ENCODE assay signal across 16 cellular contexts in the genomic region with DNA sequence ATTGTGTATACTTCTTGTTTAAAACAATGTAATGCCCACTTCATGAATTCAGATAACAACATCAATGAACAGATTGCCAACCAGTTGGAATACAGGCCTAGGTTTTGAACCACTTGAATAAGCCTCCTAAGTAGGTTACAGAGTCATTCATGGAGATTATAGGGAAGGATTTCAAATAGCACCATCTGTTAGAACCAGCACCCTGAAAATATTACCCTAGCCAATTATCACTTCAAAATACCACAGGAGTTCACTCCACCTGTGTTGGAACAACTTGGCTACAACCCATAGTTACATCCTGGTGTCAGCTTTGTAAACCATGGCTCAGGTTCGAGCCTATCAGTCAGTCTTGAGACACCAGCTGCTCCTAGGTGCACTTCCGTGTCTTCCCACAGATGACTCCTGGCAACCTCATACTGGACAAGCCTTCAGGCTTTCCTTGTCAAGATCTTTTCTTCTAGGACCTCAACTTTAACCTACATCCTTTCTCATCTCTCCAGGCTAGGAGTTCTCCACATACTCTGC.
A peak's percentile ranks its signal among the peaks of the same experiment; 100 is the strongest.
DNase-seq lines count a peak whose midpoint lies in the region; ATAC-seq and TF ChIP-seq lines count a peak whose summit lies in the region.
"Had no signal": no experiment of that assay in that cellular context is flagged by ENCODE, and none has a peak within 500 bp of the region (broad histone marks: within the 10 kb centered on the region; RNA-seq: fewer than 3 reads in every experiment).

No MANE protein-coding gene starts in this region.

- H3K36me3 Mint-ChIP-seq in CD8-positive, alpha-beta memory T cell, result no peaks in the 10 kb centered on the region

- no peaks in the 10 kb centered on the region for H3F3A ChIP-seq in SK-N-SH (replicated peaks; ENCODE audit: insufficient read depth)

- DNase-seq in SK-N-SH (no peak), NCI-H69 (lab: John Stamatoyannopoulos, UW) (peak; percentile 9), cerebellar cortex (ENCODE audit: low spot score) (peak; percentile 97), A172 (ENCODE audit: low spot score) (no peak), SKM-1 treated with dmso at 0.1 percent for 144 hours (lab: John Stamatoyannopoulos, UW; ENCODE audit: unreplicated experiment) (no peak)
- DNase-seq in CD8-positive, alpha-beta memory T cell, result no peak
- DNase-seq: IMR-90, NCI-H1105, NCI-H146, NCI-H2081 treated with DMSO at 0.1 percent for 48 hours, NCI-H774, OCI-M1, T-helper 2 cell had no signal

- peaks cover 0 to 3% (median 0%) of the 10 kb centered on the region in 5 donors for H3K9me3 Mint-ChIP-seq in CD8-positive, alpha-beta memory T cell

- CTCF ChIA-PET in SK-N-SH (lab: Yijun Ruan, JAX), result no interaction called here
- CTCF ChIA-PET in CD8-positive, alpha-beta memory T cell (lab: Charles Lee), result no interaction called here

- no peak for TF ChIP-seq EP300 in SK-N-SH (IDR thresholded peaks at IDR 0.05; ENCODE audit: borderline replicate concordance in 1 of 2, low read depth in 1 of 2, low read length in 1 of 2)

- no peaks in the 10 kb centered on the region for H4K20me1 ChIP-seq in SK-N-SH (ENCODE audit: insufficient read depth)

- TF ChIP-seq CTCF in SK-N-SH (IDR thresholded peaks at IDR 0.05), result no peak

- no peak for TF ChIP-seq RAD21 in SK-N-SH (IDR thresholded peaks at IDR 0.05; ENCODE audit: low read length)

- no peak overlapping the region for H3K9ac ChIP-seq in SK-N-SH
- H3K9ac ChIP-seq: KMS-11 had no signal

- H2AFZ ChIP-seq in SK-N-SH (ENCODE audit: low read depth), result 0 out of 2 replicates have a peak overlapping the region, but pooled peaks have one; percentile 20

- no peak overlapping the region for H3K4me2 ChIP-seq in SK-N-SH
- H3K4me2 ChIP-seq: KMS-11 had no signal

- no peak overlapping the region for H3K4me3 Mint-ChIP-seq in CD8-positive, alpha-beta memory T cell

- no peaks in the 10 kb centered on the region for H3K27me3 ChIP-seq in SK-N-SH (ENCODE audit: insufficient read depth)
- H3K27me3 ChIP-seq in CD8-positive, alpha-beta memory T cell (ENCODE audit: insufficient read depth, low read length, poor library complexity, severe bottlenecking), result no peaks in the 10 kb centered on the region

- no peaks in the 10 kb centered on the region for H3K36me3 ChIP-seq in SK-N-SH (replicated peaks in 1 of 2; ENCODE audit: control insufficient read depth in 1 of 2, insufficient read depth in 2 of 2, low read length in 1 of 2)
- no peaks in the 10 kb centered on the region for H3K36me3 ChIP-seq in CD8-positive, alpha-beta memory T cell (ENCODE audit: insufficient read depth, low read length)

- no peaks in the 10 kb centered on the region for H3K4me1 Mint-ChIP-seq in CD8-positive, alpha-beta memory T cell

- H3K27me3 Mint-ChIP-seq in CD8-positive, alpha-beta memory T cell, result no peaks in the 10 kb centered on the region

- POLR2A ChIA-PET in SK-N-SH (lab: Yijun Ruan, JAX), result no interaction called here
- POLR2A ChIA-PET in CD8-positive, alpha-beta memory T cell (lab: Charles Lee), result no interaction called here

- no peak for ATAC-seq in SK-N-SH treated with all-trans-retinoic acid at 6 μM for 48 hours

- no peak overlapping the region for H3K4me3 ChIP-seq in SK-N-SH (ENCODE audit: low read depth in 2 of 2, low read length in 1 of 2)
- no peak overlapping the region for H3K4me3 ChIP-seq in CD8-positive, alpha-beta memory T cell (ENCODE audit: low read length)

- no peak overlapping the region for H3K27ac Mint-ChIP-seq in CD8-positive, alpha-beta memory T cell

- no peaks in the 10 kb centered on the region for H3K79me2 ChIP-seq in SK-N-SH (ENCODE audit: insufficient read depth)

- H3K4me1 ChIP-seq in SK-N-SH (ENCODE audit: control insufficient read depth in 1 of 2, insufficient read depth in 2 of 2, low read depth in 1 of 2, low read length in 1 of 2), result peaks cover 0 to 2% of the 10 kb centered on the region in 2 experiments; a peak in 2 of 4 replicates
- no peaks in the 10 kb centered on the region for H3K4me1 ChIP-seq in CD8-positive, alpha-beta memory T cell (ENCODE audit: insufficient read depth, low read length)

- 83% methylated on average over 2 of the region's 2 CpGs for WGBS in SK-N-SH (ENCODE audit: low lambda C conversion rate)

- no peaks in the 10 kb centered on the region for H3K9me2 ChIP-seq in SK-N-SH

- no peak overlapping the region for H3K27ac ChIP-seq in SK-N-SH (ENCODE audit: low read depth in 2 of 2, low read length in 1 of 2)
- H3K27ac ChIP-seq in CD8-positive, alpha-beta memory T cell (ENCODE audit: low read depth, low read length), result no peak overlapping the region
- H3K27ac ChIP-seq: C4-2B, KMS-11 had no signal

- H3K9me3 ChIP-seq in SK-N-SH, result no peaks in the 10 kb centered on the region
- no peaks in the 10 kb centered on the region for H3K9me3 ChIP-seq in CD8-positive, alpha-beta memory T cell (ENCODE audit: low read length)

TF ChIP-seq in SK-N-SH, 30 proteins besides CTCF, POLR2A, EP300 and RAD21 (continues in another document):
- TF ChIP-seq RXRA (IDR thresholded peaks at IDR 0.05; ENCODE audit: borderline replicate concordance, low read depth) (no peak), NRF1 (IDR thresholded peaks at IDR 0.05; ENCODE audit: low read depth, low read length) (no peak), SIN3A (IDR thresholded peaks at IDR 0.05; ENCODE audit: borderline replicate concordance, low read depth, low read length) (no peak), TAF1 (IDR thresholded peaks at IDR 0.05; ENCODE audit: borderline replicate concordance, low read depth, low read length) (no peak), CHD2 (IDR thresholded peaks at IDR 0.05; ENCODE audit: low read length, partially characterized antibody) (no peak), ELF1 (IDR thresholded peaks at IDR 0.05) (no peak), MEF2A (IDR thresholded peaks at IDR 0.05; ENCODE audit: borderline replicate concordance, low read depth) (no peak), POLR2AphosphoS5 (IDR thresholded peaks at IDR 0.05; ENCODE audit: low read depth, low read length) (no peak), TCF12 (IDR thresholded peaks at IDR 0.05) (no peak), USF1 (IDR thresholded peaks at IDR 0.05; ENCODE audit: borderline replicate concordance, low read depth) (no peak), NFIC (IDR thresholded peaks at IDR 0.05; ENCODE audit: borderline replicate concordance) (no peak), SMC3 (IDR thresholded peaks at IDR 0.05; ENCODE audit: low read depth, low read length) (no peak), USF2 (IDR thresholded peaks at IDR 0.05; ENCODE audit: borderline replicate concordance, low read depth, low read length) (no peak)

TF ChIP-seq in SK-N-SH treated with all-trans-retinoic acid at 6 μM for 48 hours, 23 proteins besides CTCF, POLR2A, EP300 and RAD21:
- TF ChIP-seq ZNF8 (CRISPR knock-in tag; IDR thresholded peaks at IDR 0.05), result no peak
- TF ChIP-seq, protein P1, sequence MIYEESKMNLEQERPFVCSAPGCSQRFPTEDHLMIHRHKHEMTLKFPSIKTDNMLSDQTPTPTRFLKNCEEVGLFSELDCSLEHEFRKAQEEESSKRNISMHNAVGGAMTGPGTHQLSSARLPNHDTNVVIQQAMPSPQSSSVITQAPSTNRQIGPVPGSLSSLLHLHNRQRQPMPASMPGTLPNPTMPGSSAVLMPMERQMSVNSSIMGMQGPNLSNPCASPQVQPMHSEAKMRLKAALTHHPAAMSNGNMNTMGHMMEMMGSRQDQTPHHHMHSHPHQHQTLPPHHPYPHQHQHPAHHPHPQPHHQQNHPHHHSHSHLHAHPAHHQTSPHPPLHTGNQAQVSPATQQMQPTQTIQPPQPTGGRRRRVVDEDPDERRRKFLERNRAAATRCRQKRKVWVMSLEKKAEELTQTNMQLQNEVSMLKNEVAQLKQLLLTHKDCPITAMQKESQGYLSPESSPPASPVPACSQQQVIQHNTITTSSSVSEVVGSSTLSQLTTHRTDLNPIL (CRISPR knock-in tag; IDR thresholded peaks at IDR 0.05; ENCODE audit: low read depth), result no peak
- no peak for TF ChIP-seq ESRRG (CRISPR knock-in tag; IDR thresholded peaks at IDR 0.05)
- TF ChIP-seq GLIS3 (CRISPR knock-in tag; IDR thresholded peaks at IDR 0.05), result no peak
- no peak for TF ChIP-seq TCF4 (CRISPR knock-in tag; IDR thresholded peaks at IDR 0.05; ENCODE audit: borderline replicate concordance)
- TF ChIP-seq, protein P2, sequence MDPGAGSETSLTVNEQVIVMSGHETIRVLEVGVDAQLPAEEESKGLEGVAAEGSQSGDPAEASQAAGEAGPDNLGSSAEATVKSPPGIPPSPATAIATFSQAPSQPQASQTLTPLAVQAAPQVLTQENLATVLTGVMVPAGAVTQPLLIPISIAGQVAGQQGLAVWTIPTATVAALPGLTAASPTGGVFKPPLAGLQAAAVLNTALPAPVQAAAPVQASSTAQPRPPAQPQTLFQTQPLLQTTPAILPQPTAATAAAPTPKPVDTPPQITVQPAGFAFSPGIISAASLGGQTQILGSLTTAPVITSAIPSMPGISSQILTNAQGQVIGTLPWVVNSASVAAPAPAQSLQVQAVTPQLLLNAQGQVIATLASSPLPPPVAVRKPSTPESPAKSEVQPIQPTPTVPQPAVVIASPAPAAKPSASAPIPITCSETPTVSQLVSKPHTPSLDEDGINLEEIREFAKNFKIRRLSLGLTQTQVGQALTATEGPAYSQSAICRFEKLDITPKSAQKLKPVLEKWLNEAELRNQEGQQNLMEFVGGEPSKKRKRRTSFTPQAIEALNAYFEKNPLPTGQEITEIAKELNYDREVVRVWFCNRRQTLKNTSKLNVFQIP (CRISPR knock-in tag; IDR thresholded peaks at IDR 0.05; ENCODE audit: borderline replicate concordance, low read depth), result no peak
- no peak for TF ChIP-seq OSR1 (CRISPR knock-in tag; IDR thresholded peaks at IDR 0.05)
- TF ChIP-seq ARNTL (CRISPR knock-in tag; IDR thresholded peaks at IDR 0.05; ENCODE audit: borderline replicate concordance, low read depth), result no peak
- TF ChIP-seq ZFP3 (CRISPR knock-in tag; IDR thresholded peaks at IDR 0.05), result no peak

Comparison
In these comparisons a context has a peak if more than half of its experiments do, and no peak if none do; other contexts are left out.
1. DNase-seq: peak in NCI-H69 (single experiment) and cerebellar cortex (single experiment); none in SK-N-SH (single experiment), A172 (single experiment), SKM-1 treated with dmso at 0.1 percent for 144 hours (single experiment) and CD8-positive, alpha-beta memory T cell (0 of 5).